In genomic region chr2:52409308-52410118, GRCh38 we compare ENCODE assay signal across 7 cellular contexts.
DNase-seq lines count a peak whose midpoint lies in the region; ATAC-seq, FAIRE-seq and TF ChIP-seq lines count a peak whose summit lies in the region.
"Not testable (repeated sequence)": the region's sequence is repeated elsewhere in the genome, so short reads cannot be mapped to it uniquely, and the experiment has no call there.

No MANE protein-coding gene starts in this region.

- H3K36me3 ChIP-seq in HCT116 (ENCODE audit: control insufficient read depth in 1 of 2, insufficient read depth in 2 of 2, low read length in 2 of 2); GM12878 (ENCODE audit: control insufficient read depth in 2 of 2, insufficient read depth in 2 of 2, low read length in 1 of 2); kidney (ENCODE audit: control insufficient read depth in 1 of 2, insufficient read depth in 2 of 2, low read length in 2 of 2); neural progenitor cell: not testable (repeated sequence)

- not testable (repeated sequence) for H3F3A ChIP-seq in neural progenitor cell (ENCODE audit: low read depth)

- H4K20me1 ChIP-seq in HCT116 (ENCODE audit: insufficient read depth); GM12878 (ENCODE audit: control insufficient read depth, insufficient read depth); neural progenitor cell (ENCODE audit: low read depth): not testable (repeated sequence)

- not testable (repeated sequence) for H3K4me1 ChIP-seq in HCT116 (ENCODE audit: control insufficient read depth in 1 of 2, insufficient read depth in 2 of 2, low read length in 2 of 2); GM12878 (ENCODE audit: control insufficient read depth, insufficient read depth, low read length); kidney (ENCODE audit: control insufficient read depth in 1 of 2, insufficient read depth in 1 of 2, low read depth in 1 of 2, low read length in 2 of 2); neural progenitor cell

- not testable (repeated sequence) for TF ChIP-seq POLR2A in HCT116 (IDR thresholded peaks at IDR 0.05; ENCODE audit: borderline replicate concordance, extremely low read depth, insufficient read depth, insufficient read length); GM12878 (IDR thresholded peaks at IDR 0.05; ENCODE audit: low read depth, low read length)

- RAD21 ChIA-PET in HCT116 (lab: Charles Lee; ENCODE audit: low non-redundant PET in 1 of 2, low total read pairs in 2 of 2, uncharacterized antibody in 2 of 2, unreplicated experiment in 2 of 2); GM12878 (lab: Charles Lee; ENCODE audit: unreplicated experiment): not testable (repeated sequence)

- not testable (repeated sequence) for H3K4me3 ChIP-seq in HCT116 (replicated peaks in 1 of 2; ENCODE audit: low read depth in 1 of 2, low read length in 2 of 2); GM12878; kidney (ENCODE audit: low read length in 2 of 2); neural progenitor cell

- H3K9me3 Mint-ChIP-seq in neural progenitor cell, result not testable (repeated sequence)

- not testable (repeated sequence) for H3K9me3 ChIP-seq in HCT116 (ENCODE audit: control insufficient read depth in 1 of 2, insufficient read depth in 1 of 2, low read depth in 1 of 2, low read length in 2 of 2); GM12878 (replicated peaks; ENCODE audit: control insufficient read depth, insufficient read depth, low read length); kidney (ENCODE audit: control insufficient read depth in 1 of 2, low read length in 2 of 2); neural progenitor cell (ENCODE audit: low read depth)

- not testable (repeated sequence) for H3K27me3 Mint-ChIP-seq in neural progenitor cell (ENCODE audit: insufficient read depth, low read depth)

- SMC1A ChIA-PET in GM12878 (lab: Charles Lee; ENCODE audit: uncharacterized antibody, unreplicated experiment), result not testable (repeated sequence)

- peak in 1 of 3 experiments; percentile 12; a peak in 1 of 6 replicates for TF ChIP-seq CTCF in HCT116 (IDR thresholded peaks at IDR 0.05 in 2 of 3, conservative IDR thresholded peaks at IDR 0.05 in 1 of 3; ENCODE audit: borderline replicate concordance in 1 of 3, insufficient read depth in 1 of 3, low read depth in 2 of 3, low read length in 2 of 3)
- TF ChIP-seq CTCF in GM12878 (IDR thresholded peaks at IDR 0.05 in 2 of 3, conservative IDR thresholded peaks at IDR 0.05 in 1 of 3; ENCODE audit: control insufficient read depth in 2 of 3, extremely low read depth in 1 of 3, insufficient read depth in 1 of 3, low read depth in 3 of 3, low read length in 3 of 3); kidney (IDR thresholded peaks at IDR 0.05; ENCODE audit: borderline replicate concordance, extremely low read depth, insufficient read depth): not testable (repeated sequence)
- TF ChIP-seq CTCF in neural progenitor cell (IDR thresholded peaks at IDR 0.05), result peak; percentile 37

- not testable (repeated sequence) for H3K4me3 Mint-ChIP-seq in neural progenitor cell

- not testable (repeated sequence) for H3K27ac Mint-ChIP-seq in neural progenitor cell

- not testable (repeated sequence) for H3K4me2 ChIP-seq in HCT116 (ENCODE audit: low read length); GM12878 (ENCODE audit: control insufficient read depth, insufficient read depth); neural progenitor cell

- intact Hi-C loops in HCT116 (cut with micrococcal nuclease); GM12878 (cut with micrococcal nuclease; ENCODE audit: unreplicated experiment); kidney (cut with DNase I): not testable (repeated sequence)

- H2AFZ ChIP-seq in HCT116 (ENCODE audit: low read depth, low read length, poor library complexity, severe bottlenecking); GM12878 (ENCODE audit: control insufficient read depth, low read depth, low read length); neural progenitor cell (replicated peaks): not testable (repeated sequence)

- CTCF ChIA-PET in HCT116 (lab: Charles Lee), result not testable (repeated sequence)
- CTCF ChIA-PET in GM12878 (lab: Yijun Ruan, JAX), result interaction anchor here (0.7 to 1.2 kb wide), 2 partner anchors 11 to 59 kb away, joined by 3 read pairs; no protein-coding TSS in a partner anchor

- not testable (repeated sequence) for BruUV-seq in HCT116 (replicated peaks; lab: Mats Ljungman, UMichigan); GM12878 (replicated peaks; lab: Mats Ljungman, UMichigan)

- H3K9ac ChIP-seq in HCT116 (ENCODE audit: low read length); GM12878 (ENCODE audit: control insufficient read depth, insufficient read depth, low read length); kidney (ENCODE audit: low read length in 2 of 2); neural progenitor cell: not testable (repeated sequence)

- not testable (repeated sequence) for H3K9me2 ChIP-seq in HCT116 (ENCODE audit: insufficient read depth)

- H3K4me1 Mint-ChIP-seq in neural progenitor cell, result not testable (repeated sequence)

- in situ Hi-C loops in SK-MEL-5 (cut with HindIII; ENCODE audit: low pct_unique_long_range_greater_than_20kb, low sequenced_read_pairs); GM12878 (cut with MboI): not testable (repeated sequence)

- not testable (repeated sequence) for FAIRE-seq in GM12878 (lab: Jason Lieb, UNC); kidney (lab: Jason Lieb, UNC)

- H3K27me3 ChIP-seq in HCT116 (ENCODE audit: insufficient read depth, low read length); GM12878 (replicated peaks in 1 of 2; ENCODE audit: control insufficient read depth in 2 of 2, insufficient read depth in 2 of 2, low read length in 1 of 2); neural progenitor cell: not testable (repeated sequence)

- TF ChIP-seq EP300 in GM12878 (IDR thresholded peaks at IDR 0.05; ENCODE audit: borderline replicate concordance in 1 of 2, control insufficient read depth in 1 of 2, low read depth in 2 of 2, low read length in 2 of 2), result not testable (repeated sequence)

- DNase-seq in HCT116 (ENCODE audit: low read depth, low spot score); GM12878 (ENCODE audit: low read depth, low spot score); neural progenitor cell (ENCODE audit: low spot score): not testable (repeated sequence)
- DNase-seq in NCI-H69 (lab: John Stamatoyannopoulos, UW) (peak; percentile 1), SK-MEL-5 (ENCODE audit: low read depth, low spot score) (peak; percentile 19), kidney (peak; percentile 26)

- WGBS in GM12878 (ENCODE audit: insufficient coverage, insufficient replicate concordance, low lambda C conversion rate, missing lambda C conversion rate), result 17% methylated on average over 12 of the region's 12 CpGs

- peak; percentile 15; the same call in 1 of the 2 replicates for TF ChIP-seq RAD21 in HCT116 (IDR thresholded peaks at IDR 0.05; ENCODE audit: low read depth)
- TF ChIP-seq RAD21 in GM12878 (IDR thresholded peaks at IDR 0.05; ENCODE audit: insufficient read depth, low read depth, low read length), result not testable (repeated sequence)

- H3K27ac ChIP-seq in HCT116 (ENCODE audit: low read depth, low read length); GM12878 (ENCODE audit: control insufficient read depth, insufficient read depth); kidney (ENCODE audit: low read depth in 2 of 2, low read length in 2 of 2); neural progenitor cell: not testable (repeated sequence)

- ATAC-seq in GM18520 (IDR thresholded peaks at IDR 0.05; ENCODE audit: unreplicated experiment), result peak; percentile 72
- not testable (repeated sequence) for ATAC-seq in HCT116
- ATAC-seq in GM12878, result peak; percentile 81

- POLR2A ChIA-PET in HCT116 (lab: Charles Lee); GM12878 (lab: Charles Lee): not testable (repeated sequence)

- H3K36me3 Mint-ChIP-seq in neural progenitor cell, result not testable (repeated sequence)

- not testable (repeated sequence) for H3K79me2 ChIP-seq in HCT116 (ENCODE audit: insufficient read depth, low read length); GM12878 (ENCODE audit: control insufficient read depth, insufficient read depth, low read length); neural progenitor cell (ENCODE audit: low read depth)
